ENCODE assay signal across 1 cellular context in genomic region chr12:1360812-1361211, GRCh38.
A peak's percentile ranks its signal among the peaks of the same experiment; 100 is the strongest.
TF ChIP-seq lines count a peak whose summit lies in the region.

No MANE protein-coding gene starts in this region.

TF ChIP-seq in IMR-90, 13 proteins besides CTCF, POLR2A, EP300 and RAD21:
- TF ChIP-seq FOS (IDR thresholded peaks at IDR 0.05; ENCODE audit: low read depth, low read length): peak; percentile 43; the same call in 1 of the 2 replicates
- TF ChIP-seq RFX5 (IDR thresholded peaks at IDR 0.05; ENCODE audit: low read depth, low read length): no peak
